10 cellular contexts compared by ENCODE assay signal in the genomic region with DNA sequence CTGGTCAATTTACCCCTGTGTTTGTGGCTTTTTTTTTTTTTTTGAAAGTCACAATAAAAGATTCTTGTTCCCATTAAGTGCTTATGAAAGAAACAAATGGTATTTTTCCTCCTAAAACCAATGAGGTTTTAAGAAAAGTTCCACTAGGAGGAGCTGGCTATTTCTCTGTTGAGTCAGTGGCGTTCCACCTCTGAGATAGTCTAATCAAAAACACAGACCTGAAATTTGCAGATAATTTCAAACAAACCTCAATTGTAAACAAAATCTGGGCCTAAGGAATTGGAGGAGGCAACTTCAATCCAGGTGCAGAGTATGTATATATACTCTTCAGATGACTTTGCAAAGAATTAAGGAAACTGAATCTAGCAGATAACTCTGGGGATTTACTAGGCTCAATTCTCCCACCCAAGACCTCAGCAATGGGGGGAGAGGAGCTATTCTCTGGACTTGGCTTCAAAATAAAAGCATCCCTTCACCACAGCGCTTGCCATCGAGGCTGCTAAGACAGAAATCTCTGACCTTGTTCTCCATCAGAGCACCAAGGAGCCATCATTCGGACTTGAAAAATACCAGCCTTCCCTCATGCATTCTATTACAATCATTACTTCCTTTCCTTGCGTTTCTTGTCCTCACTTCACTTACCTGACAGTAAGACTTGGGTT. TPM values are rescaled to one million over a fixed set of nuclear protein-coding genes. Genes with fewer than 3 reads are reported as not detected.
DNase-seq lines count a peak whose midpoint lies in the region; ATAC-seq, FAIRE-seq and TF ChIP-seq lines count a peak whose summit lies in the region.
"Had no signal": no experiment of that assay in that cellular context is flagged by ENCODE, and none has a peak within 500 bp of the region (broad histone marks: within the 10 kb centered on the region; RNA-seq: fewer than 3 reads in every experiment).

No MANE protein-coding gene starts in this region.

- ATAC-seq in HepG2 (no peak), GM18498 (IDR thresholded peaks at IDR 0.05; ENCODE audit: unreplicated experiment) (no peak)

- DNase-seq in AG10803 (ENCODE audit: low read depth), result peak; percentile 49
- peak; percentile 6 for DNase-seq in HT1080 (ENCODE audit: low read depth)
- DNase-seq in astrocyte of the hippocampus (ENCODE audit: low read depth, low spot score), result peak; percentile 54
- DNase-seq in HepG2 (ENCODE audit: low spot score), result no peak
- no peak for DNase-seq in NCI-H774 (lab: John Stamatoyannopoulos, UW)
- DNase-seq in CD1c-positive myeloid dendritic cell (ENCODE audit: extremely low spot score), result no peak
- no peak for DNase-seq in islet precursor cell
- DNase-seq: activated T-cell treated with anti-CD3 and anti-CD28 coated beads, Interleukin-2, amount 50 U/mL, for 1 hour; hypothalamus had no signal

- H3K4me3 ChIP-seq in AG10803 (ENCODE audit: low read length) (no peak overlapping the region), HepG2 (replicated peaks in 1 of 3; ENCODE audit: insufficient read depth in 1 of 3, low read depth in 2 of 3, low read length in 3 of 3) (no peak overlapping the region)

- TF ChIP-seq POLR2A in HepG2 (IDR thresholded peaks at IDR 0.05; ENCODE audit: insufficient read depth in 1 of 2, low read depth in 2 of 2, low read length in 2 of 2), result no peak

- BruUV-seq in HepG2 (replicated peaks; lab: Mats Ljungman, UMichigan), result no TSS peak

- no peaks in the 10 kb centered on the region for H3K27me3 ChIP-seq in HepG2 (ENCODE audit: control insufficient read depth in 1 of 2, insufficient read depth in 2 of 2, low read length in 2 of 2)

- POLR2A ChIA-PET in HepG2 (lab: Yijun Ruan, JAX), result no interaction called here

- intact Hi-C loops in HepG2 (cut with micrococcal nuclease; ENCODE audit: unreplicated experiment), result loop anchor here (1.0 kb wide), 1 partner anchor 71 kb away; no protein-coding TSS in a partner anchor

- no peaks in the 10 kb centered on the region for H4K20me1 ChIP-seq in HepG2 (ENCODE audit: insufficient read depth, low read length)

- FAIRE-seq in HepG2 (lab: Jason Lieb, UNC), result peak; percentile 44

- CTCF ChIA-PET in HepG2 (lab: Yijun Ruan, JAX; ENCODE audit: low intra/inter-chr PET ratio, low total read pairs), result no interaction called here

- peaks cover 50% of the 10 kb centered on the region for H3K4me1 ChIP-seq in HepG2 (ENCODE audit: insufficient read depth, low read length)

- H3K27ac ChIP-seq in HepG2 (ENCODE audit: extremely low read length, insufficient read depth, low read length), result no peak overlapping the region

- no peak overlapping the region for H3K4me2 ChIP-seq in HepG2 (ENCODE audit: low read depth, low read length)

- H3K36me3 ChIP-seq in HepG2 (replicated peaks in 1 of 2; ENCODE audit: control insufficient read depth in 1 of 2, insufficient read depth in 2 of 2, low read length in 2 of 2), result no peaks in the 10 kb centered on the region

- no peak for TF ChIP-seq RAD21 in HepG2 (CRISPR knock-in tag; IDR thresholded peaks at IDR 0.05)

- no peaks in the 10 kb centered on the region for H3K9me3 ChIP-seq in HepG2 (ENCODE audit: low read length)

- H3K79me2 ChIP-seq in HepG2 (ENCODE audit: insufficient read depth, low read length), result peaks cover 20% of the 10 kb centered on the region

- TF ChIP-seq CTCF in AG10803 (conservative IDR thresholded peaks at IDR 0.05; ENCODE audit: low read length) (peak; percentile 69), HepG2 (CRISPR knock-in tag; IDR thresholded peaks at IDR 0.05) (peak; percentile 33)

- in situ Hi-C loops in HepG2 (cut with HindIII; ENCODE audit: extremely low pct_ligation_motif_present, low pct_unique_long_range_greater_than_20kb), result no loop called here

- 96% methylated on average over 5 of the region's 5 CpGs for WGBS in HepG2 (ENCODE audit: low lambda C conversion rate)

- TF ChIP-seq EP300 in HepG2 (IDR thresholded peaks at IDR 0.05; ENCODE audit: low read depth in 2 of 2, low read length in 2 of 2), result no peak
- no peak for TF ChIP-seq EP300 in HepG2 (CRISPR knock-in tag; IDR thresholded peaks at IDR 0.05; ENCODE audit: borderline replicate concordance)

- no peak overlapping the region for H3K9ac ChIP-seq in HepG2 (ENCODE audit: insufficient read depth, low read depth, low read length)

- H2AFZ ChIP-seq in HepG2 (ENCODE audit: low read length), result no peak overlapping the region

TF ChIP-seq in HepG2, 621 proteins besides CTCF, POLR2A, EP300 and RAD21:
- no peak for TF ChIP-seq MBD4 (IDR thresholded peaks at IDR 0.05; ENCODE audit: borderline replicate concordance, low read length)
- no peak for TF ChIP-seq SRSF4 (IDR thresholded peaks at IDR 0.05; ENCODE audit: low read depth, low read length, poor library complexity, severe bottlenecking)
- TF ChIP-seq, protein P1, sequence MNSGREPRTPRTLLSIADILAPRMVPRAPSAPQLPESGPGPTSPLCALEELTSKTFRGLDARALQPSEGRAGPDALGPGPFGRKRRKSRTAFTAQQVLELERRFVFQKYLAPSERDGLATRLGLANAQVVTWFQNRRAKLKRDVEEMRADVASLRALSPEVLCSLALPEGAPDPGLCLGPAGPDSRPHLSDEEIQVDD (CRISPR knock-in tag; IDR thresholded peaks at IDR 0.05; ENCODE audit: borderline replicate concordance), result no peak
- no peak for TF ChIP-seq NR2F2 (IDR thresholded peaks at IDR 0.05; ENCODE audit: borderline replicate concordance, low read depth)
- no peak for TF ChIP-seq ZFYVE20 (CRISPR knock-in tag; IDR thresholded peaks at IDR 0.05; ENCODE audit: borderline replicate concordance, low read depth)
- peak; percentile 37; the same call in 1 of the 2 replicates for TF ChIP-seq STAG1 (CRISPR knock-in tag; IDR thresholded peaks at IDR 0.05)

RNA-seq across cellular contexts. Expression of a gene that starts 52.4 kb away (rescaled TPM):
- 5.6 and 6.8 TPM in 2 replicates for total RNA-seq in HT1080 (2014; rRNA removed; shearing (Covaris generic))
- 10.8 TPM in 2 replicates for polyA plus RNA-seq in HT1080 (2015; cell fraction: cytosol; rRNA removed)
- 15.5 and 21.1 TPM in 2 replicates for polyA plus RNA-seq in HT1080 (2015; cell fraction: nucleus; rRNA removed)
- 7.4 and 11.4 TPM in 2 replicates for total RNA-seq in HepG2 (2016; rRNA removed; fragmentation: Illumina TruSeq; extraction: Trizol)
- 5.6 and 5.9 TPM in 2 replicates for total RNA-seq in HepG2 (2016; cell fraction: cytosol; rRNA removed; fragmentation: Illumina TruSeq; extraction: Trizol; ENCODE audit: low read depth)
- 8.0 and 9.7 TPM in 2 replicates for total RNA-seq in HepG2 (2016; cell fraction: insoluble cytoplasmic fraction; rRNA removed; fragmentation: Illumina TruSeq; extraction: Trizol)
- total RNA-seq in HepG2 (2016; cell fraction: membrane; rRNA removed; fragmentation: Illumina TruSeq; extraction: Trizol), result 7.2 and 7.7 TPM in 2 replicates
- total RNA-seq in HepG2 (2016; cell fraction: nucleus; rRNA removed; fragmentation: Illumina TruSeq; extraction: Trizol), result 23.6 and 26.0 TPM in 2 replicates
- 7.3 and 8.6 TPM in 2 replicates for polyA plus RNA-seq in HepG2 (2011; rRNA removed)
- polyA plus RNA-seq in HepG2 (2011; cell fraction: cytosol; rRNA removed), result 5.1 and 5.7 TPM in 2 replicates
- 8.3 and 9.9 TPM in 2 replicates for polyA plus RNA-seq in HepG2 (2011; cell fraction: nucleus; rRNA removed)
- polyA plus RNA-seq in HepG2 (2012), result 6.4 and 7.4 TPM in 2 replicates
- polyA plus RNA-seq in HepG2 (2016; cell fraction: cytosol; fragmentation: Illumina TruSeq; extraction: Trizol; ENCODE audit: low read depth), result 1.5 and 2.7 TPM in 2 replicates
- polyA plus RNA-seq in HepG2 (2016; cell fraction: insoluble cytoplasmic fraction; fragmentation: Illumina TruSeq; extraction: Trizol; ENCODE audit: low read depth), result 14.2 and 14.5 TPM in 2 replicates
- 4.3 and 4.6 TPM in 2 replicates for polyA plus RNA-seq in HepG2 (2016; cell fraction: membrane; fragmentation: Illumina TruSeq; extraction: Trizol; ENCODE audit: low read depth)
- polyA plus RNA-seq in HepG2 (2016; cell fraction: nucleus; fragmentation: Illumina TruSeq; extraction: Trizol; ENCODE audit: insufficient read depth, low read depth), result 12.6 and 13.6 TPM in 2 replicates
- 10.0 and 32.5 TPM in 2 replicates for polyA minus RNA-seq in HepG2 (2011; rRNA and poly(A)+ RNA removed; ENCODE audit: low replicate concordance)
- 6.2 and 7.1 TPM in 2 replicates for polyA minus RNA-seq in HepG2 (2011; cell fraction: cytosol; rRNA and poly(A)+ RNA removed)
- polyA minus RNA-seq in HepG2 (2011; cell fraction: nucleus; rRNA and poly(A)+ RNA removed), result 35.4 and 38.5 TPM in 2 replicates

Comparison
In these comparisons a context has a peak if more than half of its experiments do, and no peak if none do; other contexts are left out.
1. DNase-seq: peak in AG10803 (single experiment), HT1080 (single experiment) and astrocyte of the hippocampus (single experiment); none in HepG2 (single experiment), NCI-H774 (single experiment), CD1c-positive myeloid dendritic cell (single experiment) and islet precursor cell (single experiment).